23 cellular contexts compared by ENCODE assay signal in the genomic region with DNA sequence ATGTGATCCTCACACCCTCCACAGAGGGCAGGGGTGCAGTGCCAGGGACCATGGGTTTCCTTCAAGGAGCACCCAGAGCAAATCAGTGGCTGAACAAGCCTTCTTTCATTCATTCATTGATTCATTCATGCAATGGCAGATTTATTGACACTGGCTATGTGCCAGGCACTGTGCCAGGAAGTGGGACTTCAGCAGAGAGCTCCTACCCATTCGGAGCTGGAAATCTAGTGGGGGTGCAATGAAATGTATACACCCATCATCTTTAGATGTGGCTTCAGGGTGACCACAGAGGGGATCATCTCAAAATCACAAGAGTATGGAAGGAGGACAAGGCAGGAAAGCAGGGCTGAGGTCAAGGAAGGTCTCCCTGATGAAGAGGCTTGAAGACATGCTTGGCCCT. TPM values are rescaled to one million over a fixed set of nuclear protein-coding genes. Genes with fewer than 3 reads are reported as not detected.
DNase-seq lines count a peak whose midpoint lies in the region; ATAC-seq and TF ChIP-seq lines count a peak whose summit lies in the region.
"Had no signal": no experiment of that assay in that cellular context is flagged by ENCODE, and none has a peak within 500 bp of the region (broad histone marks: within the 10 kb centered on the region; RNA-seq: fewer than 3 reads in every experiment).

No MANE protein-coding gene starts in this region.

- BruUV-seq in PC-3 (replicated peaks; lab: Mats Ljungman, UMichigan): no TSS peak

- H3K4me1 ChIP-seq in BLaER1 (peaks cover 34% of the 10 kb centered on the region), PC-3 (ENCODE audit: insufficient read depth, low read length) (peaks cover 9% of the 10 kb centered on the region)
- H3K4me1 ChIP-seq: thyroid gland had no signal

- H3K9me3 ChIP-seq in BLaER1 (no peaks in the 10 kb centered on the region), PC-3 (ENCODE audit: low read length) (no peaks in the 10 kb centered on the region)
- H3K9me3 ChIP-seq: thyroid gland had no signal

- H3K4me2 ChIP-seq in BLaER1: peak overlapping the region; percentile 54
- H3K4me2 ChIP-seq in PC-3 (ENCODE audit: low read length): no peak overlapping the region

- no peak for ATAC-seq in PC-3
- ATAC-seq in GM18867 (IDR thresholded peaks at IDR 0.05; ENCODE audit: unreplicated experiment): no peak
- no peak for ATAC-seq in HG02970 (IDR thresholded peaks at IDR 0.05; ENCODE audit: low FRiP score, unreplicated experiment)
- ATAC-seq: Panc1 had no signal

- CTCF ChIA-PET in PC-3 (lab: Charles Lee): interaction anchor here (0.5 kb wide), 1 partner anchor 36 kb away, joined by 4 read pairs; no protein-coding TSS in a partner anchor

- H2AFZ ChIP-seq in PC-3 (ENCODE audit: low read length): no peak overlapping the region
- H2AFZ ChIP-seq: GM23248 had no signal

- H4K20me1 ChIP-seq in BLaER1: no peaks in the 10 kb centered on the region
- no peaks in the 10 kb centered on the region for H4K20me1 ChIP-seq in PC-3 (ENCODE audit: low read length)

- no peak overlapping the region for H3K9ac ChIP-seq in BLaER1
- H3K9ac ChIP-seq in PC-3 (ENCODE audit: low read length): no peak overlapping the region
- H3K9ac ChIP-seq: GM23248 had no signal

- no peaks in the 10 kb centered on the region for H3K9me2 ChIP-seq in PC-3 (replicated peaks; ENCODE audit: low read length)

- intact Hi-C loops in PC-3 (cut with micrococcal nuclease) (no loop called here), dorsolateral prefrontal cortex (cut with DNase I) (loop anchor here in 1 of 2 donors (2.0 kb wide), 1 partner anchor 18 kb away; a partner anchor contains a TSS)

- no peaks in the 10 kb centered on the region for H3K79me2 ChIP-seq in PC-3 (ENCODE audit: low read length)

- H3K27ac ChIP-seq in BLaER1 (no peak overlapping the region), PC-3 (ENCODE audit: low read length) (no peak overlapping the region), dorsolateral prefrontal cortex (peak overlapping the region; percentile 65 to 98 (median 94)), coronary artery (no peak overlapping the region)
- H3K27ac ChIP-seq: GM23248, thyroid gland had no signal

- H3K36me3 ChIP-seq in BLaER1 (no peaks in the 10 kb centered on the region; the same call in 1 of the 2 replicates), PC-3 (ENCODE audit: low read depth, low read length) (no peaks in the 10 kb centered on the region; the same call in 1 of the 2 replicates)
- H3K36me3 ChIP-seq: thyroid gland had no signal

- TF ChIP-seq CTCF in PC-3 (conservative IDR thresholded peaks at IDR 0.05; ENCODE audit: low read depth, low read length) (no peak), dorsolateral prefrontal cortex (IDR thresholded peaks at IDR 0.05 in 54 of 56, conservative IDR thresholded peaks at IDR 0.05 in 2 of 56; ENCODE audit: low read depth in 1 of 56, partially characterized antibody in 56 of 56) (no peak), coronary artery (IDR thresholded peaks at IDR 0.05) (no peak)

- H3K27me3 ChIP-seq in BLaER1: no peaks in the 10 kb centered on the region
- no peaks in the 10 kb centered on the region for H3K27me3 ChIP-seq in PC-3 (ENCODE audit: low read length)
- H3K27me3 ChIP-seq in dorsolateral prefrontal cortex: no peaks in the 10 kb centered on the region
- H3K27me3 ChIP-seq: thyroid gland had no signal

- no peaks in the 10 kb centered on the region for H3F3A ChIP-seq in PC-3 (ENCODE audit: low read length, unreplicated experiment)

- DNase-seq in DMS153 treated with DMSO at 0.1 percent for 48 hours (lab: John Stamatoyannopoulos, UW; ENCODE audit: unreplicated experiment) (peak; percentile 23), PC-3 (peak; percentile 58), dorsolateral prefrontal cortex (no peak), LoVo (ENCODE audit: low spot score) (no peak), coronary artery (ENCODE audit: low spot score) (no peak)
- DNase-seq: activated CD4-positive, alpha-beta T cell treated with anti-CD3 and anti-CD28 coated beads, Interleukin-2, amount 50 U/mL, for 4 hours; activated effector memory CD4-positive, alpha-beta T cell treated with Interleukin-2 at 50 U/mL for 16 hours; CD4-positive, alpha-beta T cell; glutamatergic neuron; GM23248; mesendoderm; naive B cell; NCI-H1436; NCI-H2171 treated with DMSO at 0.1 percent for 48 hours; occipital lobe; stimulated activated CD4-positive, alpha-beta T cell treated with anti-CD3 and anti-CD28 coated beads, Interleukin-4, amount 100 ng/mL, for 24 hours; stimulated activated naive CD4-positive, alpha-beta T cell treated with Interleukin-2 at 50 U/mL for 16 hours; T-helper 9 cell; thyroid gland had no signal

- H3K4me3 ChIP-seq in BLaER1 (no peak overlapping the region), PC-3 (ENCODE audit: low read length) (no peak overlapping the region), dorsolateral prefrontal cortex (peak overlapping the region in 1 of 59 donors; percentile 4), coronary artery (no peak overlapping the region)
- H3K4me3 ChIP-seq: GM23248, thyroid gland had no signal

- POLR2A ChIA-PET in PC-3 (lab: Charles Lee; ENCODE audit: unreplicated experiment): no interaction called here

RNA-seq across cellular contexts. Expression of a gene that starts 18.9 kb away (rescaled TPM):
- total RNA-seq in PC-3 (2014; rRNA removed) (11.2 and 15.7 TPM in 2 replicates), dorsolateral prefrontal cortex (10 to 100 TPM; 10.7 to 88.7 (median 26.9) TPM)

RNA-seq across cellular contexts. Expression of a gene that starts 21.0 kb away (rescaled TPM):
- total RNA-seq in PC-3 (2014; rRNA removed): 10.1 and 21.9 TPM in 2 replicates
- 10 to 100 TPM in 119 of 120 experiments, 1 to 10 TPM in 1; 9.0 to 34.0 (median 18.6) TPM for total RNA-seq in dorsolateral prefrontal cortex

RNA-seq across cellular contexts. Expression of a gene that starts 33.4 kb away (rescaled TPM):
- total RNA-seq in PC-3 (2014; rRNA removed): 103 and 136 TPM in 2 replicates
- 10 to 100 TPM; 33.5 to 97.8 (median 48.8) TPM for total RNA-seq in dorsolateral prefrontal cortex

RNA-seq across cellular contexts. Expression of a gene that starts 37.7 kb away (rescaled TPM):
- total RNA-seq in PC-3 (2014; rRNA removed): 207 and 241 TPM in 2 replicates
- 100 to 1,000 TPM; 112 to 276 (median 202) TPM for total RNA-seq in dorsolateral prefrontal cortex

RNA-seq across cellular contexts. Expression of a gene that starts 42.6 kb away (rescaled TPM):
- total RNA-seq in PC-3 (2014; rRNA removed) (46.3 and 59.0 TPM in 2 replicates), dorsolateral prefrontal cortex (10 to 100 TPM; 12.0 to 31.1 (median 20.7) TPM)

Comparison
In these comparisons a context has a peak if more than half of its experiments do, and no peak if none do; other contexts are left out.
1. H3K27ac ChIP-seq: peak in dorsolateral prefrontal cortex (59 of 59); none in BLaER1 (single experiment), PC-3 (single experiment) and coronary artery (0 of 2).
2. DNase-seq: peak in DMS153 treated with DMSO at 0.1 percent for 48 hours (single experiment) and PC-3 (single experiment); none in dorsolateral prefrontal cortex (0 of 10), LoVo (single experiment) and coronary artery (single experiment).